8 cellular contexts compared by ENCODE assay signal in genomic region chr6:138986578-138986977, GRCh38. TPM values are rescaled to one million over a fixed set of nuclear protein-coding genes. Genes with fewer than 3 reads are reported as not detected.
A peak's percentile ranks its signal among the peaks of the same experiment; 100 is the strongest.
DNase-seq lines count a peak whose midpoint lies in the region; ATAC-seq, FAIRE-seq and TF ChIP-seq lines count a peak whose summit lies in the region.

No MANE protein-coding gene starts in this region.

- peak in 1 of 5 donors; percentile 10 for DNase-seq in CD8-positive, alpha-beta memory T cell
- peak; percentile 31 for DNase-seq in M059J (ENCODE audit: low read depth)
- peak; percentile 70 for DNase-seq in bronchial epithelial cell (ENCODE audit: low read depth)
- no peak for DNase-seq in COLO668 (lab: John Stamatoyannopoulos, UW; ENCODE audit: unreplicated experiment)
- DNase-seq in iPS-NIHi11 (ENCODE audit: low spot score): no peak
- no peak for DNase-seq in germinal center (ENCODE audit: low spot score)

- no peaks in the 10 kb centered on the region for H3K27me3 Mint-ChIP-seq in CD8-positive, alpha-beta memory T cell

- H3K9ac ChIP-seq in mucosa of rectum (ENCODE audit: low read depth in 1 of 2, low read length in 2 of 2): peak overlapping the region; percentile 43 to 88

- H3K4me3 ChIP-seq in CD8-positive, alpha-beta memory T cell (ENCODE audit: low read length): peak overlapping the region; percentile 51
- peak overlapping the region; percentile 82 for H3K4me3 ChIP-seq in bronchial epithelial cell (ENCODE audit: low read depth, low read length)
- H3K4me3 ChIP-seq in mucosa of rectum (ENCODE audit: low read length in 2 of 2): peak overlapping the region; percentile 68 to 89

- H3K9me3 ChIP-seq in CD8-positive, alpha-beta memory T cell (ENCODE audit: low read length): no peaks in the 10 kb centered on the region
- no peaks in the 10 kb centered on the region for H3K9me3 ChIP-seq in mucosa of rectum (ENCODE audit: control insufficient read depth in 2 of 2, low read length in 2 of 2)

- ATAC-seq in HG02970 (IDR thresholded peaks at IDR 0.05; ENCODE audit: low FRiP score, unreplicated experiment): no peak

- no peaks in the 10 kb centered on the region for H3K27me3 ChIP-seq in CD8-positive, alpha-beta memory T cell (ENCODE audit: insufficient read depth, low read length, poor library complexity, severe bottlenecking)
- H3K27me3 ChIP-seq in bronchial epithelial cell (ENCODE audit: control insufficient read depth, insufficient read depth, low read length) (no peaks in the 10 kb centered on the region), mucosa of rectum (ENCODE audit: control insufficient read depth in 2 of 2, insufficient read depth in 2 of 2, low read length in 2 of 2) (no peaks in the 10 kb centered on the region)

- H3K4me3 Mint-ChIP-seq in CD8-positive, alpha-beta memory T cell: peak overlapping the region in 5 of 7 donors; percentile 79 to 92 (median 82)

- H3K4me1 Mint-ChIP-seq in CD8-positive, alpha-beta memory T cell: peaks cover 13 to 15% (median 14%) of the 10 kb centered on the region in 3 donors

- H3K27ac Mint-ChIP-seq in CD8-positive, alpha-beta memory T cell: peak overlapping the region in 7 of 8 donors; percentile 20 to 87 (median 51)

- H3K9me3 Mint-ChIP-seq in CD8-positive, alpha-beta memory T cell: no peaks in the 10 kb centered on the region

- no peak for TF ChIP-seq CTCF in bronchial epithelial cell (IDR thresholded peaks at IDR 0.05; ENCODE audit: insufficient read depth, low read length, severe bottlenecking)

- H3K27ac ChIP-seq in CD8-positive, alpha-beta memory T cell (ENCODE audit: low read depth, low read length): no peak overlapping the region
- H3K27ac ChIP-seq in mucosa of rectum (ENCODE audit: low read depth in 2 of 2, low read length in 2 of 2): peak overlapping the region in 1 of 2 donors; percentile 89

- H3K36me3 Mint-ChIP-seq in CD8-positive, alpha-beta memory T cell: peaks cover 0 to 6% (median 0%) of the 10 kb centered on the region in 3 donors

- H3K36me3 ChIP-seq in CD8-positive, alpha-beta memory T cell (ENCODE audit: insufficient read depth, low read length): no peaks in the 10 kb centered on the region
- no peaks in the 10 kb centered on the region for H3K36me3 ChIP-seq in bronchial epithelial cell (ENCODE audit: control insufficient read depth, insufficient read depth, low read length)
- H3K36me3 ChIP-seq in mucosa of rectum (ENCODE audit: control insufficient read depth in 2 of 2, insufficient read depth in 2 of 2, low read length in 2 of 2): no peaks in the 10 kb centered on the region

- CTCF ChIA-PET in CD8-positive, alpha-beta memory T cell (lab: Charles Lee): interaction anchor here (1.0 to 2.9 kb wide), 7 partner anchors 29 to 383 kb away, joined by 3 to 10 read pairs (median 3); no protein-coding TSS in a partner anchor

- H3K4me1 ChIP-seq in CD8-positive, alpha-beta memory T cell (ENCODE audit: insufficient read depth, low read length): peaks cover 50% of the 10 kb centered on the region
- peaks cover 18 to 29% of the 10 kb centered on the region in 2 donors for H3K4me1 ChIP-seq in mucosa of rectum (ENCODE audit: control insufficient read depth in 2 of 2, insufficient read depth in 2 of 2, low read length in 2 of 2)

- FAIRE-seq in bronchial epithelial cell (lab: Jason Lieb, UNC): no peak

- POLR2A ChIA-PET in CD8-positive, alpha-beta memory T cell (lab: Charles Lee): interaction anchor here (1.0 to 1.3 kb wide), 2 partner anchors 46 to 127 kb away, joined by 3 to 5 read pairs; no protein-coding TSS in a partner anchor

RNA-seq across cellular contexts. Expression of gene REPS1, which starts 1.5 kb away (rescaled TPM):
- total RNA-seq in CD8-positive, alpha-beta memory T cell: 10 to 100 TPM; 64.4 to 69.5 TPM
- polyA plus RNA-seq in CD8-positive, alpha-beta memory T cell: 37.3 TPM
- 39.0 and 44.6 TPM in 2 replicates for total RNA-seq in M059J (2014; rRNA removed; shearing (Covaris generic))
- 31.1 and 38.3 TPM in 2 replicates for total RNA-seq in bronchial epithelial cell

RNA-seq across cellular contexts. Expression of gene ABRACL, which starts 42.0 kb away (rescaled TPM):
- 100 to 1,000 TPM; 141 to 145 TPM for total RNA-seq in CD8-positive, alpha-beta memory T cell
- 212 TPM for polyA plus RNA-seq in CD8-positive, alpha-beta memory T cell
- 79.6 and 127 TPM in 2 replicates for total RNA-seq in M059J (2014; rRNA removed; shearing (Covaris generic))
- total RNA-seq in bronchial epithelial cell: 39.2 and 43.4 TPM in 2 replicates

Comparison
In these comparisons a context has a peak if more than half of its experiments do, and no peak if none do; other contexts are left out.
1. DNase-seq: peak in M059J (single experiment) and bronchial epithelial cell (single experiment); none in COLO668 (single experiment), iPS-NIHi11 (single experiment) and germinal center (single experiment).
2. Peak in every context shown above with its lines, with median percentiles within 50 percentile points of each other: H3K4me3 ChIP-seq.